Comparison of ENCODE assay signal across 1 cellular context in the genomic region with DNA sequence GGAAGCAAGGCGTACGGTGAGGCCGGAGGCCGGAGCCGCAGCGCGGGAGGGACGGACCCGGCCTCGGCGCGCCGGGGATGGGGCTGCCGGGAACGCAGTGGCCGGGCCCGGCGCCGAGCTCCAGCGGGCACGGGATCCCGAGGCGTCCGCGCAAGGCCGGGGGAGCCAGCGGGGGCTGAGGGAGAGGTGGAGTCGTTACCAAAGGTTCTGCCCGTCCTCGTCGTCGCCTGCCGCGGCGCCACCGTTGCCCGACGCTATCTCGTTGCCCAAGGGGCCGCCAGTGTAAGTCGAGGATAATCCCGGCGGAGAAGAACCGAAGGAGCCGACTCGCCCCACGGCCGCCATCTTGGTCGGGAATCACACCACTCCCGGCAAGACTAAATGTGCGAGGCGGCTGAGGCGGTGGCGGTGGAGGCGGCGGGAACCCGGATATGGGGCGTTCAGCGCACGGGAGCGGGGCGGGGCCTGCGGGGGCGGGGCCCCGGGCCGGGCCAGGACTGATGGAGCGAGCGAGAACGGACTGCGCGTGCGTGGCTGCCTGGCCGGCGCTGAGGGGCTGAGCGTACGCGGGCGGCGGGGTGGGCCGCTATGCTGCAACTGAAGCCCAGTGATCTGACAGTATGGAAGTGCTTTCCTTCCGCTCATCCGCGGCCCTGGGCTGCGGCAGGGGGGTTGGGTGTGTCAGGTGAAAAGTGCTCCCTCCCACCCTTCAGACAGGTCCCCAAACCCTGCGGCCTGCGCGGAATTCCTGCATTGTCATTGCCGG.
TF ChIP-seq lines count a peak whose summit lies in the region.

Gene DYNC1LI1 (minus strand): TSS at position 433 of the 766 bp plus-strand sequence. CDS start 88 bp downstream, at position 345.

TF ChIP-seq in A549, 52 proteins besides CTCF, POLR2A, EP300 and RAD21 (continued from another document):
- TF ChIP-seq, protein P1, sequence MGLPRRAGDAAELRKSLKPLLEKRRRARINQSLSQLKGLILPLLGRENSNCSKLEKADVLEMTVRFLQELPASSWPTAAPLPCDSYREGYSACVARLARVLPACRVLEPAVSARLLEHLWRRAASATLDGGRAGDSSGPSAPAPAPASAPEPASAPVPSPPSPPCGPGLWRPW (IDR thresholded peaks at IDR 0.05): no peak
- TF ChIP-seq HOXB13 (CRISPR knock-in tag; IDR thresholded peaks at IDR 0.05; ENCODE audit: low read depth) (no peak), NPAS2 (CRISPR knock-in tag; IDR thresholded peaks at IDR 0.05; ENCODE audit: borderline replicate concordance) (no peak), BCL3 (IDR thresholded peaks at IDR 0.05) (peak; percentile 88), RFX5 (IDR thresholded peaks at IDR 0.05) (no peak), MAZ (IDR thresholded peaks at IDR 0.05; ENCODE audit: borderline replicate concordance, low read depth, low read length) (no peak), ZSCAN20 (CRISPR knock-in tag; IDR thresholded peaks at IDR 0.05) (no peak), GATA3 (IDR thresholded peaks at IDR 0.05; ENCODE audit: borderline replicate concordance) (no peak), ZFP36 (IDR thresholded peaks at IDR 0.05; ENCODE audit: borderline replicate concordance, partially characterized antibody) (no peak), HOXB5 (CRISPR knock-in tag; IDR thresholded peaks at IDR 0.05) (no peak), HOXA7 (CRISPR knock-in tag; IDR thresholded peaks at IDR 0.05) (no peak), SMC3 (IDR thresholded peaks at IDR 0.05) (0 out of 3 replicates have a peak, but pooled peaks have one; percentile 12), NR3C1 (IDR thresholded peaks at IDR 0.05) (no peak), TFCP2L1 (CRISPR knock-in tag; IDR thresholded peaks at IDR 0.05) (no peak), FOSL2 (IDR thresholded peaks at IDR 0.05) (no peak), FOSL2 (CRISPR knock-in tag; IDR thresholded peaks at IDR 0.05) (no peak), FOSB (CRISPR knock-in tag; IDR thresholded peaks at IDR 0.05) (no peak), ELK1 (IDR thresholded peaks at IDR 0.05; ENCODE audit: low read depth, low read length) (no peak), HDAC2 (IDR thresholded peaks at IDR 0.05) (no peak), MYC (IDR thresholded peaks at IDR 0.05; ENCODE audit: borderline replicate concordance, low read length) (no peak), MAX (IDR thresholded peaks at IDR 0.05) (peak; percentile 82), BHLHE40 (IDR thresholded peaks at IDR 0.05; ENCODE audit: low read depth, low read length) (peak; percentile 60), HEYL (CRISPR knock-in tag; IDR thresholded peaks at IDR 0.05) (no peak), JUN (IDR thresholded peaks at IDR 0.05) (peak in 1 of 2 experiments; percentile 89; a peak in 3 of 5 replicates), CEBPB (IDR thresholded peaks at IDR 0.05) (no peak), TP53 (CRISPR knock-in tag; IDR thresholded peaks at IDR 0.05) (peak; percentile 51; the same call in 1 of the 2 replicates), NFE2L2 (conservative IDR thresholded peaks at IDR 0.05; ENCODE audit: low read length) (0 out of 2 replicates have a peak, but pooled peaks have one; percentile 35), JUNB (IDR thresholded peaks at IDR 0.05) (no peak), ZC3H11A (IDR thresholded peaks at IDR 0.05) (no peak), CHD2 (IDR thresholded peaks at IDR 0.05; ENCODE audit: low read length, partially characterized antibody) (no peak), EHMT2 (IDR thresholded peaks at IDR 0.05; ENCODE audit: low read depth) (no peak), POLR2AphosphoS2 (conservative IDR thresholded peaks at IDR 0.05; ENCODE audit: low read length) (no peak), KDM5A (IDR thresholded peaks at IDR 0.05) (no peak), MAFK (IDR thresholded peaks at IDR 0.05; ENCODE audit: partially characterized antibody) (peak; percentile 73)
- TF ChIP-seq, protein P2, sequence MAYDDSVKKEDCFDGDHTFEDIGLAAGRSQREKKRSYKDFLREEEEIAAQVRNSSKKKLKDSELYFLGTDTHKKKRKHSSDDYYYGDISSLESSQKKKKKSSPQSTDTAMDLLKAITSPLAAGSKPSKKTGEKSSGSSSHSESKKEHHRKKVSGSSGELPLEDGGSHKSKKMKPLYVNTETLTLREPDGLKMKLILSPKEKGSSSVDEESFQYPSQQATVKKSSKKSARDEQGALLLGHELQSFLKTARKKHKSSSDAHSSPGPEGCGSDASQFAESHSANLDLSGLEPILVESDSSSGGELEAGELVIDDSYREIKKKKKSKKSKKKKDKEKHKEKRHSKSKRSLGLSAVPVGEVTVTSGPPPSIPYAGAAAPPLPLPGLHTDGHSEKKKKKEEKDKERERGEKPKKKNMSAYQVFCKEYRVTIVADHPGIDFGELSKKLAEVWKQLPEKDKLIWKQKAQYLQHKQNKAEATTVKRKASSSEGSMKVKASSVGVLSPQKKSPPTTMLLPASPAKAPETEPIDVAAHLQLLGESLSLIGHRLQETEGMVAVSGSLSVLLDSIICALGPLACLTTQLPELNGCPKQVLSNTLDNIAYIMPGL (CRISPR knock-in tag; IDR thresholded peaks at IDR 0.05; ENCODE audit: borderline replicate concordance): peak; percentile 37; the same call in 1 of the 2 replicates
- TF ChIP-seq, protein P3, sequence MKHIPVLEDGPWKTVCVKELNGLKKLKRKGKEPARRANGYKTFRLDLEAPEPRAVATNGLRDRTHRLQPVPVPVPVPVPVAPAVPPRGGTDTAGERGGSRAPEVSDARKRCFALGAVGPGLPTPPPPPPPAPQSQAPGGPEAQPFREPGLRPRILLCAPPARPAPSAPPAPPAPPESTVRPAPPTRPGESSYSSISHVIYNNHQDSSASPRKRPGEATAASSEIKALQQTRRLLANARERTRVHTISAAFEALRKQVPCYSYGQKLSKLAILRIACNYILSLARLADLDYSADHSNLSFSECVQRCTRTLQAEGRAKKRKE (CRISPR knock-in tag; IDR thresholded peaks at IDR 0.05; ENCODE audit: low read depth): no peak
- TF ChIP-seq, protein P4, sequence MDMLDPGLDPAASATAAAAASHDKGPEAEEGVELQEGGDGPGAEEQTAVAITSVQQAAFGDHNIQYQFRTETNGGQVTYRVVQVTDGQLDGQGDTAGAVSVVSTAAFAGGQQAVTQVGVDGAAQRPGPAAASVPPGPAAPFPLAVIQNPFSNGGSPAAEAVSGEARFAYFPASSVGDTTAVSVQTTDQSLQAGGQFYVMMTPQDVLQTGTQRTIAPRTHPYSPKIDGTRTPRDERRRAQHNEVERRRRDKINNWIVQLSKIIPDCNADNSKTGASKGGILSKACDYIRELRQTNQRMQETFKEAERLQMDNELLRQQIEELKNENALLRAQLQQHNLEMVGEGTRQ (IDR thresholded peaks at IDR 0.05): no peak
- TF ChIP-seq, protein P5, sequence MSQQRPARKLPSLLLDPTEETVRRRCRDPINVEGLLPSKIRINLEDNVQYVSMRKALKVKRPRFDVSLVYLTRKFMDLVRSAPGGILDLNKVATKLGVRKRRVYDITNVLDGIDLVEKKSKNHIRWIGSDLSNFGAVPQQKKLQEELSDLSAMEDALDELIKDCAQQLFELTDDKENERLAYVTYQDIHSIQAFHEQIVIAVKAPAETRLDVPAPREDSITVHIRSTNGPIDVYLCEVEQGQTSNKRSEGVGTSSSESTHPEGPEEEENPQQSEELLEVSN (IDR thresholded peaks at IDR 0.05; ENCODE audit: borderline replicate concordance, low read depth): peak; percentile 83
